Comparison of ENCODE assay signal across 13 cellular contexts in the genomic region with DNA sequence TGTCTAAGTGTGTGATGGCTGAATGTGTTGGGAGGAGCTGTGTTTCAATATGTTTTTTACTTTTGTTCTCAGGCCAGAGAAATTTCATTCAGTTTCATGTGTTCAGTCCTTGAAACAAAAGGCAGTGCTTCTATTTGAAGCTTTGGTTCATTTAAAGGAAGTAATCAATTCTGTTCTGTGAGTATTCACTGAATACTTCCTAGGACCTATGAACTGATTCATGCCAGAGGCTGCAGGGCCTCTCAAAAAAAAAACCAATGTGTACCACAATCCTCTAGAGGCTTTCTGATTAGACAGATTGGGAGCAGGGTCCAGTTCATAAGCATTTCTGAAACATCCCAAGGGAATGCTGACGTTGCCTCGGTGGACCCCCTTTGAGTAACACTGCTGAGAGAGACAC. TPM values are rescaled to one million over a fixed set of nuclear protein-coding genes. Genes with fewer than 3 reads are reported as not detected.
DNase-seq lines count a peak whose midpoint lies in the region; ATAC-seq and TF ChIP-seq lines count a peak whose summit lies in the region.
"Had no signal": no experiment of that assay in that cellular context is flagged by ENCODE, and none has a peak within 500 bp of the region (broad histone marks: within the 10 kb centered on the region; RNA-seq: fewer than 3 reads in every experiment).

No MANE protein-coding gene starts in this region.

- H3K9me3 ChIP-seq in right cardiac atrium (ENCODE audit: control insufficient read depth, low read length) = no peaks in the 10 kb centered on the region
- H3K9me3 ChIP-seq: sigmoid colon had no signal

- H3K4me3 ChIP-seq in right cardiac atrium (ENCODE audit: low read length) = no peak overlapping the region
- H3K4me3 ChIP-seq: sigmoid colon had no signal

- peaks cover 5% of the 10 kb centered on the region for H3K4me1 ChIP-seq in right cardiac atrium (ENCODE audit: control insufficient read depth, insufficient read depth, low read length)
- H3K4me1 ChIP-seq: sigmoid colon had no signal

- H3K9me3 Mint-ChIP-seq in osteocyte (ENCODE audit: unreplicated experiment) = no peaks in the 10 kb centered on the region
- H3K9me3 Mint-ChIP-seq in stimulated activated naive CD8-positive, alpha-beta T cell treated with anti-CD3 and anti-CD28 coated beads, Interleukin-15, amount 100 ng/mL, for 72 hours = no peaks in the 10 kb centered on the region
- H3K9me3 Mint-ChIP-seq: activated naive CD4-positive, alpha-beta T cell treated with anti-CD3 and anti-CD28 coated beads for 36 hours had no signal

- no peaks in the 10 kb centered on the region for H3K27me3 Mint-ChIP-seq in osteocyte (ENCODE audit: unreplicated experiment)
- H3K27me3 Mint-ChIP-seq in stimulated activated naive CD8-positive, alpha-beta T cell treated with anti-CD3 and anti-CD28 coated beads, Interleukin-15, amount 100 ng/mL, for 72 hours = peaks cover 8% of the 10 kb centered on the region

- no peaks in the 10 kb centered on the region for H3K36me3 Mint-ChIP-seq in osteocyte (ENCODE audit: unreplicated experiment)

- DNase-seq in osteocyte (ENCODE audit: extremely low spot score, unreplicated experiment) (no peak), dermis blood vessel endothelial cell (no peak), right cardiac atrium (no peak)
- DNase-seq in activated naive CD4-positive, alpha-beta T cell treated with anti-CD3 and anti-CD28 coated beads, Interleukin-2, amount 50 U/mL, for 16 hours = no peak
- DNase-seq in stimulated activated naive CD8-positive, alpha-beta T cell treated with anti-CD3 and anti-CD28 coated beads, Interleukin-15, amount 100 ng/mL, for 72 hours = no peak
- DNase-seq: activated naive CD4-positive, alpha-beta T cell treated with anti-CD3 and anti-CD28 coated beads for 36 hours; DMS79 treated with DMSO at 0.1 percent for 48 hours; midbrain; sigmoid colon had no signal

- no peaks in the 10 kb centered on the region for H3K27me3 ChIP-seq in right cardiac atrium (ENCODE audit: control insufficient read depth, insufficient read depth)
- H3K27me3 ChIP-seq: sigmoid colon had no signal

- H3K27ac Mint-ChIP-seq in osteocyte (ENCODE audit: unreplicated experiment) = peak overlapping the region; percentile 40
- no peak overlapping the region for H3K27ac Mint-ChIP-seq in stimulated activated naive CD8-positive, alpha-beta T cell treated with anti-CD3 and anti-CD28 coated beads, Interleukin-15, amount 100 ng/mL, for 72 hours
- H3K27ac Mint-ChIP-seq: activated naive CD4-positive, alpha-beta T cell treated with anti-CD3 and anti-CD28 coated beads for 36 hours had no signal

- H3K4me3 Mint-ChIP-seq in osteocyte (ENCODE audit: unreplicated experiment) = no peak overlapping the region
- H3K4me3 Mint-ChIP-seq in stimulated activated naive CD8-positive, alpha-beta T cell treated with anti-CD3 and anti-CD28 coated beads, Interleukin-15, amount 100 ng/mL, for 72 hours = no peak overlapping the region
- H3K4me3 Mint-ChIP-seq: activated naive CD4-positive, alpha-beta T cell treated with anti-CD3 and anti-CD28 coated beads for 36 hours had no signal

- ATAC-seq in GM19023 (IDR thresholded peaks at IDR 0.05; ENCODE audit: unreplicated experiment) = peak; percentile 19
- ATAC-seq in GM21825 (IDR thresholded peaks at IDR 0.05; ENCODE audit: unreplicated experiment) = peak; percentile 36
- peak; percentile 34 for ATAC-seq in HG03442 (IDR thresholded peaks at IDR 0.05; ENCODE audit: unreplicated experiment)
- ATAC-seq in stimulated activated naive CD8-positive, alpha-beta T cell treated with anti-CD3 and anti-CD28 coated beads, Interleukin-15, amount 100 ng/mL, for 72 hours = no peak
- ATAC-seq in right cardiac atrium = no peak
- ATAC-seq: PC-3 had no signal

- H3K27ac ChIP-seq in right cardiac atrium (ENCODE audit: low read length) = no peak overlapping the region

- peaks cover 50% of the 10 kb centered on the region for H3K4me1 Mint-ChIP-seq in osteocyte (ENCODE audit: unreplicated experiment)
- peaks cover 12% of the 10 kb centered on the region for H3K4me1 Mint-ChIP-seq in stimulated activated naive CD8-positive, alpha-beta T cell treated with anti-CD3 and anti-CD28 coated beads, Interleukin-15, amount 100 ng/mL, for 72 hours

- intact Hi-C loops in right cardiac atrium (cut with DNase I) = no loop called here

- TF ChIP-seq CTCF in osteocyte (IDR thresholded peaks at IDR 0.05) = no peak

- 73% methylated on average over 2 of the region's 2 CpGs for WGBS in right cardiac atrium

RNA-seq across cellular contexts. Expression of gene F13A1, which starts 12.4 kb away (rescaled TPM):
- 2.8 and 3.6 TPM in 2 replicates for total RNA-seq in osteocyte
- not detected in 2 replicates for total RNA-seq in dermis blood vessel endothelial cell
- total RNA-seq in right cardiac atrium = 100 to 1,000 TPM in 2 of 4 donors, 10 to 100 TPM in 2; 77.9 to 140 (median 107) TPM
- polyA plus RNA-seq in right cardiac atrium = 9.4 TPM
- total RNA-seq: activated naive CD4-positive, alpha-beta T cell treated with anti-CD3 and anti-CD28 coated beads for 36 hours; PC-3 had no signal

Comparison
In these comparisons a context has a peak if more than half of its experiments do, and no peak if none do; other contexts are left out.
1. ATAC-seq: peak in GM19023 (single experiment), GM21825 (single experiment) and HG03442 (single experiment); none in stimulated activated naive CD8-positive, alpha-beta T cell treated with anti-CD3 and anti-CD28 coated beads, Interleukin-15, amount 100 ng/mL, for 72 hours (single experiment) and right cardiac atrium (0 of 2).
2. RNA of gene F13A1, which starts 12.4 kb away (total RNA-seq): 77.9 to 140 TPM in right cardiac atrium; 2.8 to 3.6 TPM in osteocyte and not detected in dermis blood vessel endothelial cell; every median in the first group is over 10 times any median in the second.